In the genomic region with DNA sequence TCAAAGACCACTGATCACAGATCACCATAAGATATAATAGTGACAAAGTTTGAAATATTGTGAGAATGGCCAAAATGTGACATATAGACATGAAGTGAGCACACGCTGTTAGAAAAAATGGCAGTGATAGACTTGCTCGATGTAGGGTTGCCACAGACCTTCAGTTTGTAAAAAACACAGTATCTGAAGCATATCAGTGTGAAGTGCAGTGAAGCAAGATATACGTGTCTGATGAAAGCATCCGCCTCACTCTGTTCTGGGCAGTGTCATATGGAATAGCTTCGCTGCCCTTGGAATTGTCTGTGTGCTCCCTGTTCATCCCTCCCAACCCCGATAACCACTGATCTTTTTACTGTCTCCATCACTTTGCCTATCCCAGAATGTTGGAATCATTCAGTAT, we compare ENCODE assay signal across 19 cellular contexts. TPM values are rescaled to one million over a fixed set of nuclear protein-coding genes. Genes with fewer than 3 reads are reported as not detected.
DNase-seq lines count a peak whose midpoint lies in the region; ATAC-seq, FAIRE-seq and TF ChIP-seq lines count a peak whose summit lies in the region.
"Had no signal": no experiment of that assay in that cellular context is flagged by ENCODE, and none has a peak within 500 bp of the region (broad histone marks: within the 10 kb centered on the region; RNA-seq: fewer than 3 reads in every experiment).

No MANE protein-coding gene starts in this region.

- peaks cover 67% of the 10 kb centered on the region for H3K4me1 ChIP-seq in DOHH2 (ENCODE audit: control insufficient read depth, low read length)
- H3K4me1 ChIP-seq in K562 (replicated peaks in 1 of 2; ENCODE audit: control insufficient read depth in 2 of 2, insufficient read depth in 2 of 2, low read length in 2 of 2) = peaks cover 47 to 57% of the 10 kb centered on the region in 2 experiments
- H3K4me1 ChIP-seq in prostate gland (replicated peaks) = no peaks in the 10 kb centered on the region

- peak; percentile 61 for ATAC-seq in GM18868 (IDR thresholded peaks at IDR 0.05; ENCODE audit: unreplicated experiment)
- peak; percentile 80 for ATAC-seq in HG03175 (IDR thresholded peaks at IDR 0.05; ENCODE audit: unreplicated experiment)
- ATAC-seq in K562 = no peak
- ATAC-seq: PC-3 had no signal

- peaks cover 12% of the 10 kb centered on the region for H3F3A ChIP-seq in DOHH2 (ENCODE audit: control insufficient read depth, insufficient read depth)

- H3K4me2 ChIP-seq in DOHH2 (ENCODE audit: low read length) = peak overlapping the region; percentile 5; the same call in 1 of the 2 replicates
- no peak overlapping the region; the same call in 1 of the 2 replicates for H3K4me2 ChIP-seq in K562 (ENCODE audit: insufficient read depth, low read length)

- H3K9me3 ChIP-seq in DOHH2 (ENCODE audit: control insufficient read depth, insufficient read depth, low read length) = no peaks in the 10 kb centered on the region
- H3K9me3 ChIP-seq in K562 (replicated peaks; ENCODE audit: control insufficient read depth, insufficient read depth, low read depth, low read length) = no peaks in the 10 kb centered on the region
- no peaks in the 10 kb centered on the region for H3K9me3 ChIP-seq in prostate gland

- H4K20me1 ChIP-seq in DOHH2 (ENCODE audit: control insufficient read depth, insufficient read depth, low read depth, low read length) (0 out of 2 replicates have a peak, but pooled peaks cover 3% of the 10 kb centered on the region), K562 (replicated peaks; ENCODE audit: control insufficient read depth, insufficient read depth, low read length) (peaks cover 4% of the 10 kb centered on the region; the same call in 1 of the 2 replicates)

- no peaks in the 10 kb centered on the region for H3K9me1 ChIP-seq in K562 (ENCODE audit: control insufficient read depth, insufficient read depth, low read length)

- in situ Hi-C loops in K562 (cut with MboI) = no loop called here

- DNase-seq in K562 (ENCODE audit: extremely low read depth in 1 of 4, low spot score in 3 of 4) (no peak), caudate nucleus (lab: John Stamatoyannopoulos, UW) (no peak), prostate gland (ENCODE audit: low spot score) (no peak), glutamatergic neuron (no peak)
- DNase-seq in activated CD4-positive, alpha-beta T cell treated with anti-CD3 and anti-CD28 coated beads, Interleukin-2, amount 10 ng/mL, durations not matched to agents 24 days and 14 days = no peak
- DNase-seq: C1 segment of cervical spinal cord, GOT3, KG1, NCI-H1048, NCI-H146, NCI-H2081 treated with DMSO at 0.1 percent for 48 hours, NCI-H510A, NCI-H774, PC-3 had no signal

- no peak for TF ChIP-seq RAD21 in K562 (CRISPR knock-in tag; conservative IDR thresholded peaks at IDR 0.05 in 1 of 2, IDR thresholded peaks at IDR 0.05 in 1 of 2)

- TF ChIP-seq POLR2A in K562 (conservative IDR thresholded peaks at IDR 0.05) (no peak), prostate gland (IDR thresholded peaks at IDR 0.05) (no peak)

- 82% methylated on average over 6 of the region's 6 CpGs for WGBS in K562 (ENCODE audit: insufficient coverage, low coverage, missing lambda C conversion rate)
- WGBS in prostate gland = 96% methylated on average over 6 of the region's 6 CpGs

- BruUV-seq in K562 (replicated peaks; lab: Mats Ljungman, UMichigan) = no TSS peak

- TF ChIP-seq CTCF in DOHH2 (IDR thresholded peaks at IDR 0.05; ENCODE audit: low read depth, low read length, poor library complexity, severe bottlenecking) = no peak
- no peak for TF ChIP-seq CTCF in K562 (IDR thresholded peaks at IDR 0.05 in 2 of 3, conservative IDR thresholded peaks at IDR 0.05 in 1 of 3; ENCODE audit: insufficient read depth in 2 of 3, low read depth in 1 of 3, low read length in 3 of 3)
- no peak for TF ChIP-seq CTCF in prostate gland (IDR thresholded peaks at IDR 0.05)
- TF ChIP-seq CTCF in glutamatergic neuron (IDR thresholded peaks at IDR 0.05; ENCODE audit: partially characterized antibody, unreplicated experiment) = no peak

- H3K4me1 Mint-ChIP-seq in activated CD4-positive, alpha-beta T cell treated with anti-CD3 and anti-CD28 coated beads, Interleukin-2, amount 10 ng/mL, durations not matched to agents 24 days and 14 days = peaks cover 45% of the 10 kb centered on the region
- peaks cover 16% of the 10 kb centered on the region for H3K4me1 Mint-ChIP-seq in glutamatergic neuron (ENCODE audit: low read depth, unreplicated experiment)

- CTCF ChIA-PET in K562 (lab: Yijun Ruan, JAX; ENCODE audit: low intra/inter-chr PET ratio) = no interaction called here

- peaks cover 27% of the 10 kb centered on the region for H3K36me3 ChIP-seq in DOHH2 (ENCODE audit: control insufficient read depth, low read length)
- H3K36me3 ChIP-seq in K562 (ENCODE audit: control insufficient read depth, insufficient read depth, low read length) = peaks cover 51% of the 10 kb centered on the region
- H3K36me3 ChIP-seq in prostate gland = no peaks in the 10 kb centered on the region

- FAIRE-seq in K562 (lab: Jason Lieb, UNC) = no peak

- no peak for TF ChIP-seq EP300 in K562 (IDR thresholded peaks at IDR 0.05; ENCODE audit: low read length)

- no peaks in the 10 kb centered on the region for H3K27me3 Mint-ChIP-seq in activated CD4-positive, alpha-beta T cell treated with anti-CD3 and anti-CD28 coated beads, Interleukin-2, amount 10 ng/mL, durations not matched to agents 24 days and 14 days
- no peaks in the 10 kb centered on the region for H3K27me3 Mint-ChIP-seq in glutamatergic neuron (ENCODE audit: unreplicated experiment)

- no peaks in the 10 kb centered on the region for H3K9me2 ChIP-seq in DOHH2 (replicated peaks; ENCODE audit: control insufficient read depth, low read length)

- H3K27me3 ChIP-seq in DOHH2 (ENCODE audit: control insufficient read depth, low read length) = no peaks in the 10 kb centered on the region
- H3K27me3 ChIP-seq in K562 (ENCODE audit: control insufficient read depth in 2 of 2, insufficient read depth in 2 of 2, low read length in 2 of 2) = no peaks in the 10 kb centered on the region
- no peaks in the 10 kb centered on the region for H3K27me3 ChIP-seq in prostate gland (replicated peaks; ENCODE audit: insufficient read depth)

- POLR2A ChIA-PET in K562 (lab: Yijun Ruan, JAX) = interaction anchor here (1.2 to 1.3 kb wide), 2 partner anchors 10 to 24 kb away, joined by 3 to 4 read pairs; no protein-coding TSS in a partner anchor

- H3K9ac ChIP-seq in K562 (ENCODE audit: insufficient read depth in 1 of 2, low read depth in 2 of 2, low read length in 2 of 2) = no peak overlapping the region

- H3K79me2 ChIP-seq in DOHH2 (ENCODE audit: control insufficient read depth, low read length) (peaks cover 78% of the 10 kb centered on the region), K562 (ENCODE audit: control insufficient read depth, insufficient read depth, low read length) (peaks cover 92% of the 10 kb centered on the region)

- no peak overlapping the region for H3K27ac Mint-ChIP-seq in activated CD4-positive, alpha-beta T cell treated with anti-CD3 and anti-CD28 coated beads, Interleukin-2, amount 10 ng/mL, durations not matched to agents 24 days and 14 days
- no peak overlapping the region for H3K27ac Mint-ChIP-seq in glutamatergic neuron (ENCODE audit: unreplicated experiment)
- H3K27ac Mint-ChIP-seq: T-helper 1 cell treated with Interleukin-12 subunit alpha and Interleukin-12 subunit beta and Interleukin-4 antibody, amounts not matched to agents 30 μg/mL and 1 μg/mL, for 36 hours had no signal

- intact Hi-C loops in K562 (cut with micrococcal nuclease) = no loop called here
- intact Hi-C loops in activated CD4-positive, alpha-beta T cell treated with anti-CD3 and anti-CD28 coated beads, Interleukin-2, amount 10 ng/mL, durations not matched to agents 24 days and 14 days (cut with micrococcal nuclease) = no loop called here
- intact Hi-C loops in prostate gland (cut with DNase I) = no loop called here

- H3K27ac ChIP-seq in DOHH2 (ENCODE audit: low read depth, low read length) (peak overlapping the region; percentile 33), K562 (ENCODE audit: extremely low read depth, low read depth, low read length) (no peak overlapping the region), caudate nucleus (ENCODE audit: low read depth, low read length) (no peak overlapping the region), prostate gland (no peak overlapping the region)
- H3K27ac ChIP-seq: RWPE1 had no signal

- no peaks in the 10 kb centered on the region for H3K9me3 Mint-ChIP-seq in activated CD4-positive, alpha-beta T cell treated with anti-CD3 and anti-CD28 coated beads, Interleukin-2, amount 10 ng/mL, durations not matched to agents 24 days and 14 days
- H3K9me3 Mint-ChIP-seq in glutamatergic neuron (ENCODE audit: unreplicated experiment) = peaks cover 3% of the 10 kb centered on the region
- H3K9me3 Mint-ChIP-seq: T-helper 1 cell treated with Interleukin-12 subunit alpha and Interleukin-12 subunit beta and Interleukin-4 antibody, amounts not matched to agents 30 μg/mL and 1 μg/mL, for 36 hours had no signal

- peaks cover 42% of the 10 kb centered on the region for H3K36me3 Mint-ChIP-seq in activated CD4-positive, alpha-beta T cell treated with anti-CD3 and anti-CD28 coated beads, Interleukin-2, amount 10 ng/mL, durations not matched to agents 24 days and 14 days (ENCODE audit: low read depth)
- peaks cover 9% of the 10 kb centered on the region for H3K36me3 Mint-ChIP-seq in glutamatergic neuron (ENCODE audit: unreplicated experiment)

- no peak overlapping the region for H2AFZ ChIP-seq in K562 (ENCODE audit: low read depth, low read length)

- H3K4me3 ChIP-seq in DOHH2 (ENCODE audit: low read length) (no peak overlapping the region), K562 (no peak overlapping the region), prostate gland (no peak overlapping the region)

- no peak overlapping the region for H3K4me3 Mint-ChIP-seq in activated CD4-positive, alpha-beta T cell treated with anti-CD3 and anti-CD28 coated beads, Interleukin-2, amount 10 ng/mL, durations not matched to agents 24 days and 14 days
- H3K4me3 Mint-ChIP-seq in glutamatergic neuron (ENCODE audit: unreplicated experiment) = no peak overlapping the region
- H3K4me3 Mint-ChIP-seq: T-helper 1 cell treated with Interleukin-12 subunit alpha and Interleukin-12 subunit beta and Interleukin-4 antibody, amounts not matched to agents 30 μg/mL and 1 μg/mL, for 36 hours had no signal

RNA-seq across cellular contexts. Expression of a gene that starts 50.7 kb away (rescaled TPM):
- 96.1 and 131 TPM in 2 replicates for total RNA-seq in K562 (2011; cell fraction: chromatin; rRNA removed; ENCODE audit: low replicate concordance)
- total RNA-seq in K562 (2011; cell fraction: nucleolus; rRNA removed) = 139 and 145 TPM in 2 replicates
- 159 and 198 TPM in 2 replicates for total RNA-seq in K562 (2011; cell fraction: nucleoplasm; rRNA removed)
- total RNA-seq in K562 (2014; rRNA removed) (51.9 and 66.5 TPM in 2 replicates), K562 (2014; rRNA removed; fragmentation: Illumina TruSeq; extraction: Trizol) (33.3 and 34.6 TPM in 2 replicates), K562 (2015; rRNA removed; fragmentation: Illumina TruSeq; extraction: Trizol) (54.6 and 56.7 TPM in 2 replicates), K562 (2021) (98.2 and 106 TPM in 2 replicates), prostate gland (100 to 1,000 TPM in 1 of 2 donors, 10 to 100 TPM in 1; 34.1 to 125 TPM), glutamatergic neuron (ENCODE audit: unreplicated experiment) (35.2 TPM)
- polyA plus RNA-seq in K562 (2011; rRNA removed) (37.2 and 41.8 TPM in 2 replicates), K562 (2014; fragmentation: Illumina TruSeq; extraction: Trizol) (58.5 and 67.9 TPM in 2 replicates), K562 (2014; fragmentation: Nextera tagmentation; extraction: Ambion mirVana) (1 to 10 TPM; 1.6 to 1.8 TPM), K562 (2014; rRNA removed) (66.9 and 67.9 TPM in 2 replicates)
- 53.2 and 59.2 TPM in 2 replicates for polyA plus RNA-seq in K562 (2011; cell fraction: cytosol; rRNA removed)
- polyA plus RNA-seq in K562 (2011; cell fraction: nucleus; rRNA removed) = 54.3 and 75.7 TPM in 2 replicates
- 75.0 and 88.5 TPM in 2 replicates for polyA plus RNA-seq in K562 (2012)
- 34.0 and 50.2 TPM in 2 replicates for polyA minus RNA-seq in K562 (2011; rRNA and poly(A)+ RNA removed)
- 40.9 and 44.3 TPM in 2 replicates for polyA minus RNA-seq in K562 (2011; cell fraction: cytosol; rRNA and poly(A)+ RNA removed)
- 25.2 and 30.3 TPM in 2 replicates for polyA minus RNA-seq in K562 (2011; cell fraction: nucleus; rRNA and poly(A)+ RNA removed)
- total RNA-seq in activated CD4-positive, alpha-beta T cell treated with anti-CD3 and anti-CD28 coated beads, Interleukin-2, amount 10 ng/mL, durations not matched to agents 24 days and 14 days = 68.5 and 72.4 TPM in 2 replicates
